In genomic region chr6:167781066-167781767, GRCh38 we compare ENCODE assay signal across 27 cellular contexts. TPM values are rescaled to one million over a fixed set of nuclear protein-coding genes. Genes with fewer than 3 reads are reported as not detected.
A peak's percentile ranks its signal among the peaks of the same experiment; 100 is the strongest.
DNase-seq lines count a peak whose midpoint lies in the region; ATAC-seq and TF ChIP-seq lines count a peak whose summit lies in the region.
"Had no signal": no experiment of that assay in that cellular context is flagged by ENCODE, and none has a peak within 500 bp of the region (broad histone marks: within the 10 kb centered on the region; RNA-seq: fewer than 3 reads in every experiment).

No MANE protein-coding gene starts in this region.

- 67% methylated on average over 15 of the region's 15 CpGs for WGBS in hepatocyte (ENCODE audit: low lambda C conversion rate, missing lambda C conversion rate)

- H3K36me3 ChIP-seq in GM23338 (ENCODE audit: insufficient read depth) (no peaks in the 10 kb centered on the region), hepatocyte (replicated peaks; ENCODE audit: insufficient read depth, low read depth) (no peaks in the 10 kb centered on the region)
- H3K36me3 ChIP-seq: BLaER1 treated with 17β-estradiol and CSF1 and Interleukin-3, amounts not matched to agents 10 nM and 100 nM; uterus had no signal

- DNase-seq in GM23338 (ENCODE audit: low spot score) (no peak), NCI-H1417 treated with DMSO at 0.1 percent for 48 hours (lab: John Stamatoyannopoulos, UW) (peak; percentile 46), NCI-H748 (lab: John Stamatoyannopoulos, UW; ENCODE audit: unreplicated experiment) (peak; percentile 92), hepatocyte (ENCODE audit: low spot score) (peak; percentile 53)
- DNase-seq in stimulated activated CD4-positive, alpha-beta T cell treated with anti-CD3 and anti-CD28 coated beads, Interleukin-4, amount 100 ng/mL, for 1 hour, result no peak
- DNase-seq: activated B cell treated with CpG ODN at 0.5 μM for 24 hours; activated CD4-positive, alpha-beta T cell treated with anti-CD3 and anti-CD28 coated beads, Interleukin-2, amount 50 U/mL, for 48 hours; activated effector memory CD4-positive, alpha-beta T cell treated with Interleukin-2 at 50 U/mL for 16 hours; activated naive CD8-positive, alpha-beta T cell treated with anti-CD3 and anti-CD28 coated beads, Interleukin-2, amount 10 ng/mL, durations not matched to agents 7 days and 5 days; IMR-90; mucosa of descending colon; NCI-H1092 treated with DMSO at 0.1 percent for 48 hours; NCI-H446; nephron progenitor cell; NK-92 treated with Interleukin-12 subunit alpha and Interleukin-12 subunit beta, amount 100 ng/mL, for 24 hours; PC-9; right cardiac atrium; SHP77 treated with DMSO at 0.1 percent for 48 hours; stimulated activated naive CD4-positive, alpha-beta T cell treated with Interleukin-2 at 50 U/mL for 16 hours; testis; uterus had no signal

- no peaks in the 10 kb centered on the region for H3K9me3 ChIP-seq in hepatocyte (ENCODE audit: low read depth)
- H3K9me3 ChIP-seq: BLaER1 treated with 17β-estradiol and CSF1 and Interleukin-3, amounts not matched to agents 10 nM and 100 nM; mucosa of descending colon; testis; uterus had no signal

- H3K27ac ChIP-seq in GM23338 (ENCODE audit: low read depth) (no peak overlapping the region), hepatocyte (no peak overlapping the region)
- H3K27ac ChIP-seq: BLaER1 treated with 17β-estradiol and CSF1 and Interleukin-3, amounts not matched to agents 10 nM and 100 nM; epithelial cell of prostate; parathyroid adenoma; PC-9; testis; uterus had no signal

- H3K27me3 ChIP-seq in GM23338 (ENCODE audit: insufficient read depth) (no peaks in the 10 kb centered on the region), hepatocyte (no peaks in the 10 kb centered on the region)
- H3K27me3 ChIP-seq: BLaER1 treated with 17β-estradiol and CSF1 and Interleukin-3, amounts not matched to agents 10 nM and 100 nM; testis; uterus had no signal

- H3K4me3 ChIP-seq in GM23338 (no peak overlapping the region), hepatocyte (no peak overlapping the region)
- H3K4me3 ChIP-seq: BLaER1 treated with 17β-estradiol and CSF1 and Interleukin-3, amounts not matched to agents 10 nM and 100 nM; mucosa of descending colon; PC-9; testis; uterus had no signal

- peak overlapping the region; percentile 18; the same call in 1 of the 2 replicates for H2AFZ ChIP-seq in GM23338
- no peak overlapping the region for H2AFZ ChIP-seq in hepatocyte
- H2AFZ ChIP-seq: parathyroid adenoma, PC-9 had no signal

- H3K9me3 Mint-ChIP-seq in GM23338, result no peaks in the 10 kb centered on the region
- H3K9me3 Mint-ChIP-seq: activated B cell treated with CpG ODN at 0.5 μM for 24 hours; activated naive CD8-positive, alpha-beta T cell treated with anti-CD3 and anti-CD28 coated beads, Interleukin-2, amount 10 ng/mL, durations not matched to agents 7 days and 5 days; central memory CD8-positive, alpha-beta T cell; nephron progenitor cell had no signal

- no peak overlapping the region for H3K27ac Mint-ChIP-seq in GM23338
- H3K27ac Mint-ChIP-seq: activated B cell treated with CpG ODN at 0.5 μM for 24 hours; activated naive CD8-positive, alpha-beta T cell treated with anti-CD3 and anti-CD28 coated beads, Interleukin-2, amount 10 ng/mL, durations not matched to agents 7 days and 5 days; nephron progenitor cell had no signal

- no peaks in the 10 kb centered on the region for H4K20me1 ChIP-seq in GM23338 (replicated peaks; ENCODE audit: insufficient read depth)
- no peaks in the 10 kb centered on the region for H4K20me1 ChIP-seq in hepatocyte (ENCODE audit: insufficient read depth, poor library complexity, severe bottlenecking)
- H4K20me1 ChIP-seq: BLaER1 treated with 17β-estradiol and CSF1 and Interleukin-3, amounts not matched to agents 10 nM and 100 nM had no signal

- H3F3A ChIP-seq in GM23338 (replicated peaks; ENCODE audit: low read depth), result no peaks in the 10 kb centered on the region

- TF ChIP-seq CTCF in GM23338 (conservative IDR thresholded peaks at IDR 0.05; ENCODE audit: low read depth in 2 of 2), result no peak
- TF ChIP-seq CTCF in hepatocyte (IDR thresholded peaks at IDR 0.05; ENCODE audit: poor library complexity), result no peak

- H3K4me1 ChIP-seq in GM23338 (ENCODE audit: insufficient read depth), result no peaks in the 10 kb centered on the region
- H3K4me1 ChIP-seq in hepatocyte (ENCODE audit: insufficient read depth), result peaks cover 21% of the 10 kb centered on the region
- H3K4me1 ChIP-seq: parathyroid adenoma, testis, uterus had no signal

- H3K4me1 Mint-ChIP-seq in GM23338, result peaks cover 3% of the 10 kb centered on the region; the same call in 1 of the 3 replicates
- H3K4me1 Mint-ChIP-seq: activated B cell treated with CpG ODN at 0.5 μM for 24 hours; activated naive CD8-positive, alpha-beta T cell treated with anti-CD3 and anti-CD28 coated beads, Interleukin-2, amount 10 ng/mL, durations not matched to agents 7 days and 5 days; central memory CD8-positive, alpha-beta T cell had no signal

- no peak for ATAC-seq in GM23338
- ATAC-seq in HG03135 (IDR thresholded peaks at IDR 0.05; ENCODE audit: unreplicated experiment), result no peak
- no peak for ATAC-seq in HG03196 (IDR thresholded peaks at IDR 0.05; ENCODE audit: unreplicated experiment)
- ATAC-seq: mucosa of descending colon, right cardiac atrium had no signal

- no peaks in the 10 kb centered on the region for H3K36me3 Mint-ChIP-seq in GM23338 (ENCODE audit: low read depth)
- H3K36me3 Mint-ChIP-seq: activated naive CD8-positive, alpha-beta T cell treated with anti-CD3 and anti-CD28 coated beads, Interleukin-2, amount 10 ng/mL, durations not matched to agents 7 days and 5 days had no signal

- H3K79me2 ChIP-seq in GM23338 (replicated peaks; ENCODE audit: insufficient read depth) (no peaks in the 10 kb centered on the region), hepatocyte (no peaks in the 10 kb centered on the region)
- H3K79me2 ChIP-seq: parathyroid adenoma had no signal

- H3K4me3 Mint-ChIP-seq in GM23338, result no peak overlapping the region
- H3K4me3 Mint-ChIP-seq: activated B cell treated with CpG ODN at 0.5 μM for 24 hours; activated naive CD8-positive, alpha-beta T cell treated with anti-CD3 and anti-CD28 coated beads, Interleukin-2, amount 10 ng/mL, durations not matched to agents 7 days and 5 days; central memory CD8-positive, alpha-beta T cell; nephron progenitor cell had no signal

- H3K4me2 ChIP-seq in GM23338 (no peak overlapping the region), hepatocyte (no peak overlapping the region)
- H3K4me2 ChIP-seq: BLaER1 treated with 17β-estradiol and CSF1 and Interleukin-3, amounts not matched to agents 10 nM and 100 nM; PC-9 had no signal

- H3K27me3 Mint-ChIP-seq in GM23338 (ENCODE audit: insufficient read depth, low read depth, poor library complexity), result peaks cover 7% of the 10 kb centered on the region

- H3K9me2 ChIP-seq in GM23338 (ENCODE audit: insufficient read depth), result no peaks in the 10 kb centered on the region
- H3K9me2 ChIP-seq in hepatocyte (replicated peaks; ENCODE audit: insufficient read depth), result no peaks in the 10 kb centered on the region

TF ChIP-seq in GM23338, 12 proteins besides CTCF, POLR2A, EP300 and RAD21 (continues in another document):
- TF ChIP-seq ZNF331 (CRISPR knock-in tag; IDR thresholded peaks at IDR 0.05; ENCODE audit: low read depth), result no peak
- TF ChIP-seq CREB1 (CRISPR knock-in tag; IDR thresholded peaks at IDR 0.05; ENCODE audit: low read depth), result no peak
- TF ChIP-seq EZH2phosphoT487 (IDR thresholded peaks at IDR 0.05; ENCODE audit: unreplicated experiment), result no peak
- no peak for TF ChIP-seq POLR2AphosphoS5 (IDR thresholded peaks at IDR 0.05; ENCODE audit: low read depth)
- no peak for TF ChIP-seq EZH2 (IDR thresholded peaks at IDR 0.05; ENCODE audit: low read depth, unreplicated experiment)
- TF ChIP-seq ETS1 (IDR thresholded peaks at IDR 0.05), result no peak
- no peak for TF ChIP-seq JUNB (IDR thresholded peaks at IDR 0.05; ENCODE audit: unreplicated experiment)
- no peak for TF ChIP-seq REST (IDR thresholded peaks at IDR 0.05; ENCODE audit: unreplicated experiment)

RNA-seq across cellular contexts. Expression of gene AFDN, which starts 45.5 kb away (rescaled TPM):
- 200 and 208 TPM in 2 replicates for total RNA-seq in GM23338 (2014; rRNA removed; shearing (Covaris generic))
- polyA plus RNA-seq in GM23338 (2016; fragmentation: Nextera tagmentation; extraction: Ambion mirVana), result 66.9 and 78.4 TPM in 2 replicates
- total RNA-seq in hepatocyte, result 192 and 198 TPM in 2 replicates
- polyA plus RNA-seq in hepatocyte, result 130 and 173 TPM in 2 replicates

Comparison
In these comparisons a context has a peak if more than half of its experiments do, and no peak if none do; other contexts are left out.
1. DNase-seq: peak in NCI-H1417 treated with DMSO at 0.1 percent for 48 hours (single experiment), NCI-H748 (single experiment) and hepatocyte (single experiment); none in GM23338 (single experiment) and stimulated activated CD4-positive, alpha-beta T cell treated with anti-CD3 and anti-CD28 coated beads, Interleukin-4, amount 100 ng/mL, for 1 hour (single experiment).